1 cellular context compared by ENCODE assay signal in genomic region chr12:6688543-6688999, GRCh38.
TF ChIP-seq lines count a peak whose summit lies in the region.

No MANE protein-coding gene starts in this region.

TF ChIP-seq in GM12878, 131 proteins besides CTCF, POLR2A, EP300 and RAD21 (continues in another document):
- TF ChIP-seq ZBTB40 (IDR thresholded peaks at IDR 0.05; ENCODE audit: borderline replicate concordance) (no peak; the same call in 1 of the 2 replicates), TARDBP (IDR thresholded peaks at IDR 0.05; ENCODE audit: borderline replicate concordance) (0 out of 2 replicates have a peak, but pooled peaks have one; percentile 65), PRDM15 (CRISPR knock-in tag; IDR thresholded peaks at IDR 0.05) (no peak), SIX5 (IDR thresholded peaks at IDR 0.05; ENCODE audit: low read depth, low read length, severe bottlenecking) (no peak), TAF1 (IDR thresholded peaks at IDR 0.05; ENCODE audit: borderline replicate concordance, low read depth, low read length) (peak; percentile 70; the same call in 1 of the 2 replicates), MYC (IDR thresholded peaks at IDR 0.05; ENCODE audit: insufficient read depth, insufficient read length, insufficient replicate concordance, low read length, severe bottlenecking) (no peak), PKNOX1 (IDR thresholded peaks at IDR 0.05) (no peak), USF1 (IDR thresholded peaks at IDR 0.05; ENCODE audit: borderline replicate concordance, extremely low read length, insufficient read depth, low read depth, low read length) (no peak), RUNX3 (IDR thresholded peaks at IDR 0.05; ENCODE audit: low read length) (peak; percentile 82), NBN (IDR thresholded peaks at IDR 0.05) (peak; percentile 46; the same call in 1 of the 2 replicates), NKRF (conservative IDR thresholded peaks at IDR 0.05) (peak; percentile 31; the same call in 1 of the 2 replicates), RFX5 (IDR thresholded peaks at IDR 0.05; ENCODE audit: low read depth, low read length) (no peak), SMARCA5 (IDR thresholded peaks at IDR 0.05) (peak; percentile 6; the same call in 1 of the 2 replicates), ZNF384 (IDR thresholded peaks at IDR 0.05; ENCODE audit: borderline replicate concordance, low read depth, low read length) (no peak), ZNF687 (IDR thresholded peaks at IDR 0.05) (peak; percentile 63), ZSCAN29 (IDR thresholded peaks at IDR 0.05) (no peak), IKZF2 (IDR thresholded peaks at IDR 0.05) (peak in 1 of 2 experiments; percentile 8; a peak in 2 of 4 replicates), POLR2AphosphoS5 (IDR thresholded peaks at IDR 0.05; ENCODE audit: low read length) (0 out of 2 replicates have a peak, but pooled peaks have one; percentile 12), RELA (IDR thresholded peaks at IDR 0.05; ENCODE audit: borderline replicate concordance, partially characterized antibody) (no peak), SPI1 (IDR thresholded peaks at IDR 0.05; ENCODE audit: borderline replicate concordance, insufficient read depth, low read depth, low read length) (0 out of 2 replicates have a peak, but pooled peaks have one; percentile 10), STAT1 (conservative IDR thresholded peaks at IDR 0.05) (no peak), E2F8 (IDR thresholded peaks at IDR 0.05; ENCODE audit: low read depth, partially characterized antibody) (no peak), PBX3 (IDR thresholded peaks at IDR 0.05; ENCODE audit: insufficient replicate concordance, low read depth, low read length) (no peak), WRNIP1 (IDR thresholded peaks at IDR 0.05; ENCODE audit: borderline replicate concordance, low read depth, low read length) (no peak), SKIL (IDR thresholded peaks at IDR 0.05; ENCODE audit: low read depth, poor library complexity, severe bottlenecking) (no peak), HCFC1 (IDR thresholded peaks at IDR 0.05; ENCODE audit: low read length) (no peak; the same call in 1 of the 2 replicates), ELK1 (IDR thresholded peaks at IDR 0.05; ENCODE audit: low read depth, low read length) (peak; percentile 71), SREBF1 (IDR thresholded peaks at IDR 0.05; ENCODE audit: low read length) (0 out of 2 replicates have a peak, but pooled peaks have one; percentile 1)
